17 cellular contexts compared by ENCODE assay signal in genomic region chr2:145631561-145631960, GRCh38.
"Had no signal": no experiment of that assay in that cellular context is flagged by ENCODE, and none has a peak within 500 bp of the region (broad histone marks: within the 10 kb centered on the region; RNA-seq: fewer than 3 reads in every experiment).

No MANE protein-coding gene starts in this region.

- H3K4me3 ChIP-seq: body of pancreas, mucosa of descending colon, spleen, tibial nerve, vagina had no signal

- ATAC-seq: body of pancreas; effector memory CD8-positive, alpha-beta T cell; mucosa of descending colon; natural killer cell; right cardiac atrium; stimulated activated memory B cell treated with anti-CD40 and anti-IgM and Interleukin-4, amounts not matched to agents 10 μg/mL and 1 μg/mL and 100 μg/mL, for 72 hours had no signal

- H3K27ac ChIP-seq: body of pancreas, spleen, tibial nerve, vagina had no signal

- H3K9me3 ChIP-seq: body of pancreas, mucosa of descending colon, spleen, tibial nerve, vagina had no signal

- H3K36me3 ChIP-seq: spleen, tibial nerve, vagina had no signal

- H3K27me3 ChIP-seq: body of pancreas, spleen, tibial nerve, vagina had no signal

- FAIRE-seq: TTC549 had no signal

- DNase-seq: activated CD4-positive, alpha-beta T cell treated with anti-CD3 and anti-CD28 coated beads, Interleukin-2, amount 50 U/mL, for 4 hours; activated naive CD4-positive, alpha-beta T cell treated with anti-CD3 and anti-CD28 coated beads, Interleukin-2, amount 50 U/mL, for 16 hours; activated T-cell treated with anti-CD3 and anti-CD28 coated beads, Interleukin-2, amount 50 U/mL, for 1 hour; amniotic stem cell; body of pancreas; effector memory CD8-positive, alpha-beta T cell; glutamatergic neuron; immature natural killer cell; mucosa of descending colon; natural killer cell; right cardiac atrium; spleen; stimulated activated CD4-positive, alpha-beta T cell treated with anti-CD3 and anti-CD28 coated beads, Interleukin-1b, Interleukin-23, amount 100 ng/mL, for 48 hours had no signal

- H3K4me1 ChIP-seq: body of pancreas, spleen, tibial nerve, vagina had no signal
